8 cellular contexts compared by ENCODE assay signal in the genomic region with DNA sequence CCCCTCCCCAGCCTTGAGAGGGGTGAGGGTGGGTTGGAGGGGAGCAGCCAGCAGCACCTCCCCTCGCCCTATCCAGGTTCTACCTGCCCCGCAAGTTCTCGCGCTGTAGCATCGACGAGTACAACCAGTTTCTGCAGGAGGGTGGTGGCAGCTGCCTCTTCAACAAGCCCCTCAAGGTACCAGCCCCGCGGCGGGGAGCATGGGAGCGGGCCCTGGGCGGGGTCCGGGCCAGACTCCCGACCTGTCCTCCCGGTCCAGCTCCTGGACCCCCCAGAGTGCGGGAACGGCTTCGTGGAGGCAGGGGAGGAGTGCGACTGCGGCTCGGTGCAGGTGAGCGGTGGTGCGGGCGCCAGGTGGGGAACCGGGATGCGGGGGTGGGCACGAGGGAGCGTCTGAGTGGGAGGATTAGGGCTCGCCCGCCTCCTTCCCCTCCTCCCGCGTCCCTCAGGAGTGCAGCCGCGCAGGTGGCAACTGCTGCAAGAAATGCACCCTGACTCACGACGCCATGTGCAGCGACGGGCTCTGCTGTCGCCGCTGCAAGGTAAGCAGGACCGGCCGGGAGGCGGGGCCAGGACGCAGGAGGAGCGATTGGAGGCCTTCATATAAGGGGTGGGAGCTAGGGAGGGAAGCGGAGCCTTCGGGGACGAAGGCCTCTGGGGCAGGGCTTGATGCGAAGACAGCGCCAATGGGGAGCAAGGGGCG. TPM values are rescaled to one million over a fixed set of nuclear protein-coding genes. Genes with fewer than 3 reads are reported as not detected.
DNase-seq lines count a peak whose midpoint lies in the region; ATAC-seq and TF ChIP-seq lines count a peak whose summit lies in the region.

No MANE protein-coding gene starts in this region.

- no peaks in the 10 kb centered on the region for H3K9me3 ChIP-seq in AG04450 (ENCODE audit: control insufficient read depth, insufficient read depth, low read length)

- H3K4me3 ChIP-seq in AG04450 (ENCODE audit: low read depth, low read length) (peak overlapping the region; percentile 76), WI38 (ENCODE audit: low read depth, low read length) (peak overlapping the region; percentile 68)

- H3K4me1 Mint-ChIP-seq in central memory CD8-positive, alpha-beta T cell: peaks cover 17% of the 10 kb centered on the region

- POLR2A ChIA-PET in AG04450 (lab: Yijun Ruan, JAX): no interaction called here

- H3K4me3 Mint-ChIP-seq in central memory CD8-positive, alpha-beta T cell: peak overlapping the region; percentile 81

- ATAC-seq in GM18870 (IDR thresholded peaks at IDR 0.05; ENCODE audit: unreplicated experiment) (peak; percentile 76), HG03108 (IDR thresholded peaks at IDR 0.05; ENCODE audit: unreplicated experiment) (peak; percentile 85)
- peak; percentile 95 for ATAC-seq in central memory CD8-positive, alpha-beta T cell (replicated peaks; ENCODE audit: extremely low read depth, poor library complexity, severe bottlenecking)

- peak; percentile 93 for DNase-seq in AG04450 (ENCODE audit: low read depth, low spot score)
- DNase-seq in NCI-H2196 treated with DMSO at 0.1 percent for 48 hours (lab: John Stamatoyannopoulos, UW; ENCODE audit: unreplicated experiment): peak; percentile 96
- peak; percentile 92 to 93 for DNase-seq in central memory CD8-positive, alpha-beta T cell (ENCODE audit: low spot score in 2 of 2)
- DNase-seq in kidney glomerular epithelial cell (lab: John Stamatoyannopoulos, UW): peak; percentile 91
- peak; percentile 99 for DNase-seq in stimulated activated CD4-positive, alpha-beta T cell treated with anti-CD3 and anti-CD28 coated beads, Interleukin-15, amount 100 ng/mL, for 24 hours

- no peaks in the 10 kb centered on the region for H3K27me3 Mint-ChIP-seq in central memory CD8-positive, alpha-beta T cell

- TF ChIP-seq CTCF in AG04450 (IDR thresholded peaks at IDR 0.05; ENCODE audit: low read depth, low read length): no peak
- no peak for TF ChIP-seq CTCF in WI38 (IDR thresholded peaks at IDR 0.05; ENCODE audit: low read depth, low read length)

- H3K27ac ChIP-seq in AG04450 (ENCODE audit: low read depth, low read length): peak overlapping the region; percentile 31

- H3K9me3 Mint-ChIP-seq in central memory CD8-positive, alpha-beta T cell: no peaks in the 10 kb centered on the region

- H3K27ac Mint-ChIP-seq in central memory CD8-positive, alpha-beta T cell (ENCODE audit: low read depth): no peak overlapping the region

- peaks cover 18% of the 10 kb centered on the region for H3K27me3 ChIP-seq in AG04450 (ENCODE audit: control insufficient read depth, insufficient read depth, low read length)

- CTCF ChIA-PET in AG04450 (lab: Charles Lee): interaction anchor here (0.6 to 4.1 kb wide), 8 partner anchors 9 to 257 kb away, joined by 3 to 136 read pairs (median 8); no protein-coding TSS in a partner anchor

- H3K36me3 Mint-ChIP-seq in central memory CD8-positive, alpha-beta T cell (ENCODE audit: insufficient read depth): peaks cover 5% of the 10 kb centered on the region

RNA-seq across cellular contexts. Expression of a gene that starts 16.5 kb away (rescaled TPM):
- polyA plus RNA-seq in AG04450 (2011; rRNA removed): 0.29 and 0.37 TPM in 2 replicates
- 0.17 and 0.28 TPM in 2 replicates for polyA minus RNA-seq in AG04450 (2011; rRNA and poly(A)+ RNA removed)

RNA-seq across cellular contexts. Expression of a gene that starts 54.8 kb away (rescaled TPM):
- 20.6 and 22.1 TPM in 2 replicates for polyA plus RNA-seq in AG04450 (2011; rRNA removed)
- polyA minus RNA-seq in AG04450 (2011; rRNA and poly(A)+ RNA removed): 37.4 and 43.5 TPM in 2 replicates

Comparison
In these comparisons a context has a peak if more than half of its experiments do, and no peak if none do; other contexts are left out.
1. Peak in every context shown above with its lines: DNase-seq, ATAC-seq, H3K4me3 ChIP-seq and H3K27ac ChIP-seq.